In genomic region chr10:25858076-25858475, GRCh38 we compare ENCODE assay signal across 40 cellular contexts.
"Had no signal": no experiment of that assay in that cellular context is flagged by ENCODE, and none has a peak within 500 bp of the region (broad histone marks: within the 10 kb centered on the region; RNA-seq: fewer than 3 reads in every experiment).

No MANE protein-coding gene starts in this region.

- FAIRE-seq: bronchial epithelial cell, colon had no signal

- H3K4me3 Mint-ChIP-seq: activated naive CD4-positive, alpha-beta T cell treated with anti-CD3 and anti-CD28 coated beads for 36 hours; activated naive CD4-positive, alpha-beta T cell treated with anti-CD3 and anti-CD28 coated beads, Interleukin-2, amount 10 ng/mL, durations not matched to agents 7 days and 5 days; activated naive CD4-positive, alpha-beta T cell treated with anti-CD3 and anti-CD28 coated beads, Interleukin-2, amount 50 U/mL, for 24 hours; activated naive CD8-positive, alpha-beta T cell; activated naive CD8-positive, alpha-beta T cell treated with anti-CD3 and anti-CD28 coated beads for 36 hours; activated naive CD8-positive, alpha-beta T cell treated with anti-CD3 and anti-CD28 coated beads, Interleukin-2, amount 10 ng/mL, durations not matched to agents 7 days and 5 days; activated naive CD8-positive, alpha-beta T cell treated with anti-CD3 and anti-CD28 coated beads, Interleukin-2, amount 50 U/mL, for 24 hours; activated T-cell treated with anti-CD3 and anti-CD28 coated beads, Interleukin-2, amount 50 U/mL, for 24 hours; activated T-cell treated with anti-CD3 and anti-CD28 coated beads, Interleukin-2, amount 50 U/mL, for 4 hours; activated T-cell treated with anti-CD3 and anti-CD28 coated beads, Interleukin-2, amount 50 U/mL, for 72 hours; activated T-helper 1 cell treated with anti-CD3 and anti-CD28 coated beads, Interleukin-12 subunit alpha, Interleukin-12 subunit beta, Interleukin-2, Interleukin-4 antibody, amounts not matched to agents 30 ng/mL and 10 ng/mL and 1 ng/mL, durations not matched to agents 14 hours and 24 hours and 36 hours; activated T-helper 17 cell treated with anti-CD3 and anti-CD28 coated beads, Interleukin-2, amount 50 U/mL, for 72 hours; brain; central memory CD8-positive, alpha-beta T cell had no signal

- H3K27ac ChIP-seq: ascending aorta, body of pancreas, brain microvascular endothelial cell, breast epithelium, cardiac muscle cell, colonic mucosa had no signal

- ATAC-seq: activated naive CD4-positive, alpha-beta T cell treated with anti-CD3 and anti-CD28 coated beads, Interleukin-2, amount 50 U/mL, for 72 hours; activated naive CD8-positive, alpha-beta T cell treated with anti-CD3 and anti-CD28 coated beads, Interleukin-2, amount 50 U/mL, for 24 hours; activated T-cell treated with anti-CD3 and anti-CD28 coated beads, Interleukin-2, amount 50 U/mL, for 4 hours; activated T-cell treated with anti-CD3 and anti-CD28 coated beads, Interleukin-2, amount 50 U/mL, for 72 hours; activated T-helper 17 cell treated with anti-CD3 and anti-CD28 coated beads, Interleukin-2, amount 50 U/mL, for 72 hours; body of pancreas had no signal

- H3K4me1 Mint-ChIP-seq: activated naive CD4-positive, alpha-beta T cell treated with anti-CD3 and anti-CD28 coated beads, Interleukin-2, amount 10 ng/mL, durations not matched to agents 7 days and 5 days; activated naive CD4-positive, alpha-beta T cell treated with anti-CD3 and anti-CD28 coated beads, Interleukin-2, amount 50 U/mL, for 24 hours; activated naive CD8-positive, alpha-beta T cell treated with anti-CD3 and anti-CD28 coated beads for 36 hours; activated naive CD8-positive, alpha-beta T cell treated with anti-CD3 and anti-CD28 coated beads, Interleukin-2, amount 10 ng/mL, durations not matched to agents 7 days and 5 days; activated naive CD8-positive, alpha-beta T cell treated with anti-CD3 and anti-CD28 coated beads, Interleukin-2, amount 50 U/mL, for 24 hours; activated T-helper 17 cell treated with anti-CD3 and anti-CD28 coated beads, Interleukin-2, amount 50 U/mL, for 72 hours; central memory CD8-positive, alpha-beta T cell had no signal

- H3K27me3 Mint-ChIP-seq: activated naive CD4-positive, alpha-beta T cell treated with anti-CD3 and anti-CD28 coated beads, Interleukin-2, amount 10 ng/mL, durations not matched to agents 7 days and 5 days; brain; central memory CD8-positive, alpha-beta T cell had no signal

- H3K36me3 ChIP-seq: ascending aorta, brain microvascular endothelial cell, breast epithelium, cardiac muscle cell, colonic mucosa had no signal

- H3K36me3 Mint-ChIP-seq: activated naive CD4-positive, alpha-beta T cell treated with anti-CD3 and anti-CD28 coated beads, Interleukin-2, amount 10 ng/mL, durations not matched to agents 7 days and 5 days; activated naive CD4-positive, alpha-beta T cell treated with anti-CD3 and anti-CD28 coated beads, Interleukin-2, amount 50 U/mL, for 24 hours; activated naive CD4-positive, alpha-beta T cell treated with anti-CD3 and anti-CD28 coated beads, Interleukin-2, amount 50 U/mL, for 72 hours; activated naive CD8-positive, alpha-beta T cell; activated naive CD8-positive, alpha-beta T cell treated with anti-CD3 and anti-CD28 coated beads for 36 hours; activated naive CD8-positive, alpha-beta T cell treated with anti-CD3 and anti-CD28 coated beads, Interleukin-2, amount 10 ng/mL, durations not matched to agents 7 days and 5 days had no signal

- H3K9me3 ChIP-seq: ascending aorta, body of pancreas, breast epithelium, colonic mucosa had no signal

- H3K27ac Mint-ChIP-seq: activated naive CD4-positive, alpha-beta T cell treated with anti-CD3 and anti-CD28 coated beads for 36 hours; activated naive CD4-positive, alpha-beta T cell treated with anti-CD3 and anti-CD28 coated beads, Interleukin-2, amount 10 ng/mL, durations not matched to agents 7 days and 5 days; activated naive CD4-positive, alpha-beta T cell treated with anti-CD3 and anti-CD28 coated beads, Interleukin-2, amount 50 U/mL, for 24 hours; activated naive CD4-positive, alpha-beta T cell treated with anti-CD3 and anti-CD28 coated beads, Interleukin-2, amount 50 U/mL, for 72 hours; activated naive CD8-positive, alpha-beta T cell; activated naive CD8-positive, alpha-beta T cell treated with anti-CD3 and anti-CD28 coated beads for 36 hours; activated naive CD8-positive, alpha-beta T cell treated with anti-CD3 and anti-CD28 coated beads, Interleukin-2, amount 10 ng/mL, durations not matched to agents 7 days and 5 days; activated naive CD8-positive, alpha-beta T cell treated with anti-CD3 and anti-CD28 coated beads, Interleukin-2, amount 50 U/mL, for 24 hours; activated T-cell treated with anti-CD3 and anti-CD28 coated beads, Interleukin-2, amount 50 U/mL, for 24 hours; activated T-cell treated with anti-CD3 and anti-CD28 coated beads, Interleukin-2, amount 50 U/mL, for 72 hours; activated T-helper 1 cell treated with anti-CD3 and anti-CD28 coated beads, Interleukin-12 subunit alpha, Interleukin-12 subunit beta, Interleukin-2, Interleukin-4 antibody, amounts not matched to agents 30 ng/mL and 10 ng/mL and 1 ng/mL, durations not matched to agents 14 hours and 24 hours and 36 hours; activated T-helper 17 cell treated with anti-CD3 and anti-CD28 coated beads, Interleukin-2, amount 50 U/mL, for 72 hours; activated T-helper 2 cell treated with anti-CD3 and anti-CD28 coated beads, Interferon-gamma antibody, Interleukin-2, Interleukin-4, amounts not matched to agents 10 μg/mL and 5 μg/mL and 100 μg/mL, durations not matched to agents 14 hours and 24 hours and 36 hours had no signal

- DNase-seq: activated effector memory CD4-positive, alpha-beta T cell treated with anti-CD3 and anti-CD28 coated beads, Interleukin-2, amount 50 U/mL, for 16 hours; activated effector memory CD4-positive, alpha-beta T cell treated with Interleukin-2 at 50 U/mL for 16 hours; activated gamma-delta T cell; activated gamma-delta T cell treated with Interleukin-2 at 50 U/mL for 16 hours; activated naive CD4-positive, alpha-beta T cell; activated naive CD4-positive, alpha-beta T cell treated with anti-CD3 and anti-CD28 coated beads for 36 hours; activated naive CD4-positive, alpha-beta T cell treated with anti-CD3 and anti-CD28 coated beads, Interleukin-2, amount 10 ng/mL, durations not matched to agents 7 days and 5 days; activated naive CD4-positive, alpha-beta T cell treated with anti-CD3 and anti-CD28 coated beads, Interleukin-2, amount 50 U/mL, for 16 hours; activated naive CD4-positive, alpha-beta T cell treated with Interleukin-2 at 50 U/mL for 16 hours; activated naive CD8-positive, alpha-beta T cell treated with anti-CD3 and anti-CD28 coated beads for 36 hours; activated naive CD8-positive, alpha-beta T cell treated with anti-CD3 and anti-CD28 coated beads, Interleukin-2, amount 10 ng/mL, durations not matched to agents 7 days and 5 days; activated naive CD8-positive, alpha-beta T cell treated with anti-CD3 and anti-CD28 coated beads, Interleukin-2, amount 50 U/mL, for 24 hours; activated T-cell treated with anti-CD3 and anti-CD28 coated beads, Interleukin-2, amount 50 U/mL, for 1 hour; activated T-cell treated with anti-CD3 and anti-CD28 coated beads, Interleukin-2, amount 50 U/mL, for 24 hours; activated T-cell treated with anti-CD3 and anti-CD28 coated beads, Interleukin-2, amount 50 U/mL, for 4 hours; activated T-cell treated with anti-CD3 and anti-CD28 coated beads, Interleukin-2, amount 50 U/mL, for 48 hours; activated T-cell treated with anti-CD3 and anti-CD28 coated beads, Interleukin-2, amount 50 U/mL, for 72 hours; amniotic stem cell; amygdala; anterior cingulate cortex; aorta; body of pancreas; brain microvascular endothelial cell; caudate nucleus; central memory CD4-positive, alpha-beta T cell; cerebellar nuclear complex; colonic mucosa had no signal

- H3K4me1 ChIP-seq: ascending aorta, body of pancreas, breast epithelium, colonic mucosa had no signal

- H3K4me3 ChIP-seq: ascending aorta, body of pancreas, breast epithelium, cardiac muscle cell, colonic mucosa had no signal

- H3K9me3 Mint-ChIP-seq: activated naive CD4-positive, alpha-beta T cell treated with anti-CD3 and anti-CD28 coated beads for 36 hours; activated naive CD4-positive, alpha-beta T cell treated with anti-CD3 and anti-CD28 coated beads, Interleukin-2, amount 10 ng/mL, durations not matched to agents 7 days and 5 days; activated naive CD4-positive, alpha-beta T cell treated with anti-CD3 and anti-CD28 coated beads, Interleukin-2, amount 50 U/mL, for 24 hours; activated naive CD8-positive, alpha-beta T cell treated with anti-CD3 and anti-CD28 coated beads for 36 hours; activated naive CD8-positive, alpha-beta T cell treated with anti-CD3 and anti-CD28 coated beads, Interleukin-2, amount 10 ng/mL, durations not matched to agents 7 days and 5 days; activated naive CD8-positive, alpha-beta T cell treated with anti-CD3 and anti-CD28 coated beads, Interleukin-2, amount 50 U/mL, for 24 hours; activated T-cell treated with anti-CD3 and anti-CD28 coated beads, Interleukin-2, amount 50 U/mL, for 24 hours; activated T-cell treated with anti-CD3 and anti-CD28 coated beads, Interleukin-2, amount 50 U/mL, for 4 hours; activated T-helper 1 cell treated with anti-CD3 and anti-CD28 coated beads, Interleukin-12 subunit alpha, Interleukin-12 subunit beta, Interleukin-2, Interleukin-4 antibody, amounts not matched to agents 30 ng/mL and 10 ng/mL and 1 ng/mL, durations not matched to agents 14 hours and 24 hours and 36 hours; activated T-helper 17 cell treated with anti-CD3 and anti-CD28 coated beads, Interleukin-2, amount 50 U/mL, for 72 hours; activated T-helper 2 cell treated with anti-CD3 and anti-CD28 coated beads, Interferon-gamma antibody, Interleukin-2, Interleukin-4, amounts not matched to agents 10 μg/mL and 5 μg/mL and 100 μg/mL, durations not matched to agents 14 hours and 24 hours and 36 hours; central memory CD8-positive, alpha-beta T cell had no signal

- H3K27me3 ChIP-seq: ascending aorta, body of pancreas, brain microvascular endothelial cell, breast epithelium, cardiac muscle cell, colonic mucosa had no signal
